10 cellular contexts compared by ENCODE assay signal in genomic region chr2:113117594-113118262, GRCh38. TPM values are rescaled to one million over a fixed set of nuclear protein-coding genes. Genes with fewer than 3 reads are reported as not detected.
DNase-seq lines count a peak whose midpoint lies in the region; ATAC-seq and TF ChIP-seq lines count a peak whose summit lies in the region.
"Had no signal": no experiment of that assay in that cellular context is flagged by ENCODE, and none has a peak within 500 bp of the region (broad histone marks: within the 10 kb centered on the region; RNA-seq: fewer than 3 reads in every experiment).

No MANE protein-coding gene starts in this region.

- intact Hi-C loops in activated CD8-positive, alpha-beta T cell treated with anti-CD3 and anti-CD28 coated beads for 36 hours (cut with micrococcal nuclease): no loop called here
- intact Hi-C loops in Caco-2 (cut with micrococcal nuclease; ENCODE audit: unreplicated experiment): no loop called here

- H3K9me3 ChIP-seq in Caco-2: no peaks in the 10 kb centered on the region
- H3K9me3 ChIP-seq: BLaER1 had no signal

- no peak for TF ChIP-seq CTCF in activated CD8-positive, alpha-beta T cell treated with anti-CD3 and anti-CD28 coated beads for 36 hours (IDR thresholded peaks at IDR 0.05)
- TF ChIP-seq CTCF in Caco-2 (IDR thresholded peaks at IDR 0.05; ENCODE audit: insufficient read depth in 1 of 2, low read depth in 1 of 2, low read length in 1 of 2, severe bottlenecking in 1 of 2, unreplicated experiment in 1 of 2): no peak

- H3K27me3 ChIP-seq in Caco-2 (replicated peaks; ENCODE audit: control insufficient read depth, insufficient read depth, low read length): no peaks in the 10 kb centered on the region
- H3K27me3 ChIP-seq: BLaER1 had no signal

- peak; percentile 80 for DNase-seq in activated CD8-positive, alpha-beta T cell treated with anti-CD3 and anti-CD28 coated beads for 36 hours
- DNase-seq in activated CD8-positive, alpha-beta T cell treated with anti-CD3 and anti-CD28 coated beads, Interleukin-2, amount 10 ng/mL, durations not matched to agents 7 days and 5 days: no peak
- DNase-seq in activated naive CD8-positive, alpha-beta T cell treated with anti-CD3 and anti-CD28 coated beads for 36 hours: peak; percentile 50
- DNase-seq in islet precursor cell: peak; percentile 83
- DNase-seq in stimulated activated naive CD8-positive, alpha-beta T cell treated with anti-CD3 and anti-CD28 coated beads, Interleukin-15, amount 100 ng/mL, for 72 hours: peak in 1 of 2 donors; percentile 78
- DNase-seq in Caco-2: no peak
- DNase-seq in mesenteric fat pad (ENCODE audit: low spot score): no peak
- DNase-seq: KBM-7 had no signal

- POLR2A ChIA-PET in activated CD8-positive, alpha-beta T cell treated with anti-CD3 and anti-CD28 coated beads for 36 hours (lab: Charles Lee): interaction anchor here (1.5 to 1.9 kb wide), 4 partner anchors 11 to 57 kb away, joined by 4 to 12 read pairs (median 7); no protein-coding TSS in a partner anchor
- POLR2A ChIA-PET in activated CD8-positive, alpha-beta T cell treated with anti-CD3 and anti-CD28 coated beads, Interleukin-2, amount 10 ng/mL, durations not matched to agents 7 days and 5 days (lab: Charles Lee): interaction anchor here (0.6 kb wide), 1 partner anchor 37 kb away, joined by 3 read pairs; no protein-coding TSS in a partner anchor
- POLR2A ChIA-PET in Caco-2 (lab: Charles Lee): no interaction called here

- H3K27me3 Mint-ChIP-seq in activated CD8-positive, alpha-beta T cell treated with anti-CD3 and anti-CD28 coated beads for 36 hours: peaks cover 5% of the 10 kb centered on the region
- H3K27me3 Mint-ChIP-seq in activated CD8-positive, alpha-beta T cell treated with anti-CD3 and anti-CD28 coated beads, Interleukin-2, amount 10 ng/mL, durations not matched to agents 7 days and 5 days (ENCODE audit: low read depth): peaks cover 10% of the 10 kb centered on the region
- H3K27me3 Mint-ChIP-seq in activated naive CD8-positive, alpha-beta T cell treated with anti-CD3 and anti-CD28 coated beads for 36 hours: peaks cover 17% of the 10 kb centered on the region
- H3K27me3 Mint-ChIP-seq in stimulated activated naive CD8-positive, alpha-beta T cell treated with anti-CD3 and anti-CD28 coated beads, Interleukin-15, amount 100 ng/mL, for 72 hours: peaks cover 35% of the 10 kb centered on the region
- peaks cover 3% of the 10 kb centered on the region for H3K27me3 Mint-ChIP-seq in Caco-2 (ENCODE audit: insufficient read depth, unreplicated experiment)

- no peaks in the 10 kb centered on the region for H3K36me3 Mint-ChIP-seq in activated CD8-positive, alpha-beta T cell treated with anti-CD3 and anti-CD28 coated beads for 36 hours (ENCODE audit: low read depth)
- H3K36me3 Mint-ChIP-seq in activated CD8-positive, alpha-beta T cell treated with anti-CD3 and anti-CD28 coated beads, Interleukin-2, amount 10 ng/mL, durations not matched to agents 7 days and 5 days (ENCODE audit: low read depth): no peaks in the 10 kb centered on the region
- H3K36me3 Mint-ChIP-seq in activated naive CD8-positive, alpha-beta T cell treated with anti-CD3 and anti-CD28 coated beads for 36 hours: no peaks in the 10 kb centered on the region
- no peaks in the 10 kb centered on the region for H3K36me3 Mint-ChIP-seq in Caco-2 (ENCODE audit: insufficient read depth, unreplicated experiment)

- peak; percentile 93 for ATAC-seq in activated CD8-positive, alpha-beta T cell treated with anti-CD3 and anti-CD28 coated beads for 36 hours
- no peak for ATAC-seq in activated CD8-positive, alpha-beta T cell treated with anti-CD3 and anti-CD28 coated beads, Interleukin-2, amount 10 ng/mL, durations not matched to agents 7 days and 5 days
- peak; percentile 91 for ATAC-seq in stimulated activated naive CD8-positive, alpha-beta T cell treated with anti-CD3 and anti-CD28 coated beads, Interleukin-15, amount 100 ng/mL, for 72 hours
- no peak for ATAC-seq in HG02623 (IDR thresholded peaks at IDR 0.05; ENCODE audit: unreplicated experiment)

- no peaks in the 10 kb centered on the region for H3K36me3 ChIP-seq in Caco-2 (ENCODE audit: control insufficient read depth, insufficient read depth, low read length)
- H3K36me3 ChIP-seq: BLaER1 had no signal

- H3K4me1 Mint-ChIP-seq in activated CD8-positive, alpha-beta T cell treated with anti-CD3 and anti-CD28 coated beads for 36 hours (ENCODE audit: low read depth): peaks cover 20% of the 10 kb centered on the region
- peaks cover 17% of the 10 kb centered on the region for H3K4me1 Mint-ChIP-seq in activated CD8-positive, alpha-beta T cell treated with anti-CD3 and anti-CD28 coated beads, Interleukin-2, amount 10 ng/mL, durations not matched to agents 7 days and 5 days (ENCODE audit: low read depth)
- peaks cover 16% of the 10 kb centered on the region for H3K4me1 Mint-ChIP-seq in activated naive CD8-positive, alpha-beta T cell treated with anti-CD3 and anti-CD28 coated beads for 36 hours
- H3K4me1 Mint-ChIP-seq in stimulated activated naive CD8-positive, alpha-beta T cell treated with anti-CD3 and anti-CD28 coated beads, Interleukin-15, amount 100 ng/mL, for 72 hours: peaks cover 6% of the 10 kb centered on the region
- no peaks in the 10 kb centered on the region for H3K4me1 Mint-ChIP-seq in Caco-2 (ENCODE audit: low read depth, unreplicated experiment)

- no peaks in the 10 kb centered on the region for H3K9me3 Mint-ChIP-seq in activated CD8-positive, alpha-beta T cell treated with anti-CD3 and anti-CD28 coated beads for 36 hours
- H3K9me3 Mint-ChIP-seq in activated CD8-positive, alpha-beta T cell treated with anti-CD3 and anti-CD28 coated beads, Interleukin-2, amount 10 ng/mL, durations not matched to agents 7 days and 5 days (ENCODE audit: insufficient read depth): no peaks in the 10 kb centered on the region
- no peaks in the 10 kb centered on the region for H3K9me3 Mint-ChIP-seq in activated naive CD8-positive, alpha-beta T cell treated with anti-CD3 and anti-CD28 coated beads for 36 hours
- H3K9me3 Mint-ChIP-seq in stimulated activated naive CD8-positive, alpha-beta T cell treated with anti-CD3 and anti-CD28 coated beads, Interleukin-15, amount 100 ng/mL, for 72 hours: no peaks in the 10 kb centered on the region
- no peaks in the 10 kb centered on the region for H3K9me3 Mint-ChIP-seq in Caco-2 (ENCODE audit: unreplicated experiment)

- H3K4me3 Mint-ChIP-seq in activated CD8-positive, alpha-beta T cell treated with anti-CD3 and anti-CD28 coated beads for 36 hours: no peak overlapping the region
- no peak overlapping the region for H3K4me3 Mint-ChIP-seq in activated CD8-positive, alpha-beta T cell treated with anti-CD3 and anti-CD28 coated beads, Interleukin-2, amount 10 ng/mL, durations not matched to agents 7 days and 5 days
- H3K4me3 Mint-ChIP-seq in activated naive CD8-positive, alpha-beta T cell treated with anti-CD3 and anti-CD28 coated beads for 36 hours: no peak overlapping the region
- H3K4me3 Mint-ChIP-seq in stimulated activated naive CD8-positive, alpha-beta T cell treated with anti-CD3 and anti-CD28 coated beads, Interleukin-15, amount 100 ng/mL, for 72 hours: peak overlapping the region in 1 of 2 donors; percentile 26
- no peak overlapping the region for H3K4me3 Mint-ChIP-seq in Caco-2 (ENCODE audit: unreplicated experiment)

- CTCF ChIA-PET in activated CD8-positive, alpha-beta T cell treated with anti-CD3 and anti-CD28 coated beads for 36 hours (lab: Charles Lee): interaction anchor here (1.3 to 14.7 kb wide), 4 partner anchors 18 to 130 kb away, joined by 3 to 146 read pairs (median 11); no protein-coding TSS in a partner anchor
- CTCF ChIA-PET in activated CD8-positive, alpha-beta T cell treated with anti-CD3 and anti-CD28 coated beads, Interleukin-2, amount 10 ng/mL, durations not matched to agents 7 days and 5 days (lab: Charles Lee): interaction anchor here (0.9 to 6.8 kb wide), 2 partner anchors 18 to 20 kb away, joined by 5 to 45 read pairs; no protein-coding TSS in a partner anchor
- CTCF ChIA-PET in Caco-2 (lab: Charles Lee): interaction anchor here (0.6 to 1.3 kb wide), 2 partner anchors 20 to 229 kb away, joined by 4 to 10 read pairs; no protein-coding TSS in a partner anchor

- no peak overlapping the region for H3K4me3 ChIP-seq in Caco-2 (ENCODE audit: low read depth, low read length)
- H3K4me3 ChIP-seq: BLaER1 had no signal

- no peaks in the 10 kb centered on the region for H3K4me1 ChIP-seq in Caco-2

- H3K27ac Mint-ChIP-seq in activated CD8-positive, alpha-beta T cell treated with anti-CD3 and anti-CD28 coated beads for 36 hours: peak overlapping the region; percentile 44
- H3K27ac Mint-ChIP-seq in activated CD8-positive, alpha-beta T cell treated with anti-CD3 and anti-CD28 coated beads, Interleukin-2, amount 10 ng/mL, durations not matched to agents 7 days and 5 days: no peak overlapping the region
- H3K27ac Mint-ChIP-seq in activated naive CD8-positive, alpha-beta T cell treated with anti-CD3 and anti-CD28 coated beads for 36 hours: no peak overlapping the region
- H3K27ac Mint-ChIP-seq in stimulated activated naive CD8-positive, alpha-beta T cell treated with anti-CD3 and anti-CD28 coated beads, Interleukin-15, amount 100 ng/mL, for 72 hours: peak overlapping the region in 1 of 2 donors; percentile 77
- H3K27ac Mint-ChIP-seq in Caco-2 (ENCODE audit: unreplicated experiment): no peak overlapping the region

- BruUV-seq in Caco-2 (replicated peaks; lab: Mats Ljungman, UMichigan): no TSS peak

RNA-seq across cellular contexts. Expression of gene IL1RN, which starts 9.7 kb away (rescaled TPM):
- under 1 TPM; 0.50 to 0.85 TPM for total RNA-seq in activated CD8-positive, alpha-beta T cell treated with anti-CD3 and anti-CD28 coated beads for 36 hours
- under 1 TPM in 1 of 2 experiments, not detected in 1; 0.31 TPM for total RNA-seq in activated CD8-positive, alpha-beta T cell treated with anti-CD3 and anti-CD28 coated beads, Interleukin-2, amount 10 ng/mL, durations not matched to agents 7 days and 5 days
- under 1 TPM; 0.19 to 0.30 TPM for total RNA-seq in activated naive CD8-positive, alpha-beta T cell treated with anti-CD3 and anti-CD28 coated beads for 36 hours
- not detected in 2 replicates for total RNA-seq in Caco-2 (2022)
- total RNA-seq in mesenteric fat pad: 8.9 TPM

RNA-seq across cellular contexts. Expression of gene IL1F10, which starts 50.0 kb away (rescaled TPM):
- total RNA-seq in activated CD8-positive, alpha-beta T cell treated with anti-CD3 and anti-CD28 coated beads for 36 hours: not detected
- total RNA-seq in activated CD8-positive, alpha-beta T cell treated with anti-CD3 and anti-CD28 coated beads, Interleukin-2, amount 10 ng/mL, durations not matched to agents 7 days and 5 days: not detected
- total RNA-seq in activated naive CD8-positive, alpha-beta T cell treated with anti-CD3 and anti-CD28 coated beads for 36 hours: not detected
- total RNA-seq in Caco-2 (2022): not detected in 2 replicates
- total RNA-seq in mesenteric fat pad: not detected

RNA-seq across cellular contexts. Expression of gene PSD4, which starts 56.0 kb away (rescaled TPM):
- 100 to 1,000 TPM; 247 to 251 TPM for total RNA-seq in activated CD8-positive, alpha-beta T cell treated with anti-CD3 and anti-CD28 coated beads for 36 hours
- total RNA-seq in activated CD8-positive, alpha-beta T cell treated with anti-CD3 and anti-CD28 coated beads, Interleukin-2, amount 10 ng/mL, durations not matched to agents 7 days and 5 days: 100 to 1,000 TPM; 394 to 404 TPM
- total RNA-seq in activated naive CD8-positive, alpha-beta T cell treated with anti-CD3 and anti-CD28 coated beads for 36 hours: 100 to 1,000 TPM; 194 to 198 TPM
- total RNA-seq in Caco-2 (2022): 15.5 and 18.7 TPM in 2 replicates
- total RNA-seq in mesenteric fat pad: 13.2 TPM

RNA-seq across cellular contexts. Expression of gene IL36RN, which starts 58.7 kb away (rescaled TPM):
- not detected for total RNA-seq in activated CD8-positive, alpha-beta T cell treated with anti-CD3 and anti-CD28 coated beads for 36 hours
- total RNA-seq in activated CD8-positive, alpha-beta T cell treated with anti-CD3 and anti-CD28 coated beads, Interleukin-2, amount 10 ng/mL, durations not matched to agents 7 days and 5 days: not detected
- not detected for total RNA-seq in activated naive CD8-positive, alpha-beta T cell treated with anti-CD3 and anti-CD28 coated beads for 36 hours
- 0.19 TPM in 1 of 2 replicates, not detected in the other for total RNA-seq in Caco-2 (2022)
- not detected for total RNA-seq in mesenteric fat pad

Comparison
In these comparisons a context has a peak if more than half of its experiments do, and no peak if none do; other contexts are left out.
1. ATAC-seq: peak in activated CD8-positive, alpha-beta T cell treated with anti-CD3 and anti-CD28 coated beads for 36 hours (single experiment) and stimulated activated naive CD8-positive, alpha-beta T cell treated with anti-CD3 and anti-CD28 coated beads, Interleukin-15, amount 100 ng/mL, for 72 hours (single experiment); none in activated CD8-positive, alpha-beta T cell treated with anti-CD3 and anti-CD28 coated beads, Interleukin-2, amount 10 ng/mL, durations not matched to agents 7 days and 5 days (single experiment) and HG02623 (single experiment).
2. DNase-seq: peak in activated CD8-positive, alpha-beta T cell treated with anti-CD3 and anti-CD28 coated beads for 36 hours (single experiment), activated naive CD8-positive, alpha-beta T cell treated with anti-CD3 and anti-CD28 coated beads for 36 hours (single experiment) and islet precursor cell (single experiment); none in activated CD8-positive, alpha-beta T cell treated with anti-CD3 and anti-CD28 coated beads, Interleukin-2, amount 10 ng/mL, durations not matched to agents 7 days and 5 days (single experiment), Caco-2 (0 of 2) and mesenteric fat pad (single experiment).